In genomic region chr12:1920971-1921370, GRCh38 we compare ENCODE assay signal across 14 cellular contexts. TPM values are rescaled to one million over a fixed set of nuclear protein-coding genes. Genes with fewer than 3 reads are reported as not detected.
DNase-seq lines count a peak whose midpoint lies in the region; ATAC-seq and TF ChIP-seq lines count a peak whose summit lies in the region.
"Had no signal": no experiment of that assay in that cellular context is flagged by ENCODE, and none has a peak within 500 bp of the region (broad histone marks: within the 10 kb centered on the region; RNA-seq: fewer than 3 reads in every experiment).

No MANE protein-coding gene starts in this region.

- no peak overlapping the region for H3K27ac Mint-ChIP-seq in activated naive CD4-positive, alpha-beta T cell treated with anti-CD3 and anti-CD28 coated beads, Interleukin-2, amount 10 ng/mL, durations not matched to agents 7 days and 5 days
- H3K27ac Mint-ChIP-seq: activated naive CD4-positive, alpha-beta T cell treated with anti-CD3 and anti-CD28 coated beads for 36 hours had no signal

- peaks cover 35% of the 10 kb centered on the region for H3K4me1 Mint-ChIP-seq in activated naive CD4-positive, alpha-beta T cell treated with anti-CD3 and anti-CD28 coated beads, Interleukin-2, amount 10 ng/mL, durations not matched to agents 7 days and 5 days

- H3K9me3 ChIP-seq in testis: no peaks in the 10 kb centered on the region
- H3K9me3 ChIP-seq in body of pancreas: no peaks in the 10 kb centered on the region
- H3K9me3 ChIP-seq: thoracic aorta had no signal

- CTCF ChIA-PET in activated naive CD4-positive, alpha-beta T cell treated with anti-CD3 and anti-CD28 coated beads, Interleukin-2, amount 10 ng/mL, durations not matched to agents 7 days and 5 days (lab: Charles Lee): interaction anchor here (1.6 kb wide), 1 partner anchor 19 kb away, joined by 3 read pairs; no protein-coding TSS in a partner anchor

- no peaks in the 10 kb centered on the region for H3K9me3 Mint-ChIP-seq in activated naive CD4-positive, alpha-beta T cell treated with anti-CD3 and anti-CD28 coated beads, Interleukin-2, amount 10 ng/mL, durations not matched to agents 7 days and 5 days
- H3K9me3 Mint-ChIP-seq: activated naive CD4-positive, alpha-beta T cell treated with anti-CD3 and anti-CD28 coated beads for 36 hours had no signal

- peak; percentile 18 for DNase-seq in activated naive CD4-positive, alpha-beta T cell treated with anti-CD3 and anti-CD28 coated beads, Interleukin-2, amount 10 ng/mL, durations not matched to agents 7 days and 5 days
- DNase-seq in activated naive CD4-positive, alpha-beta T cell treated with anti-CD3 and anti-CD28 coated beads, Interleukin-2, amount 50 U/mL, for 16 hours: no peak
- peak; percentile 74 for DNase-seq in NOMO-1 treated with dmso at 0.1 percent for 144 hours (lab: John Stamatoyannopoulos, UW; ENCODE audit: unreplicated experiment)
- DNase-seq in iPS-NIHi7 (ENCODE audit: extremely low spot score): peak; percentile 10
- DNase-seq in testis: peak; percentile 29
- no peak for DNase-seq in LoVo (ENCODE audit: low spot score)
- no peak for DNase-seq in SHP77 treated with DMSO at 0.1 percent for 48 hours (lab: John Stamatoyannopoulos, UW)
- DNase-seq in body of pancreas: no peak
- DNase-seq: activated naive CD4-positive, alpha-beta T cell treated with anti-CD3 and anti-CD28 coated beads for 36 hours; GOT3; left colon; PC-9 had no signal

- H3K4me3 Mint-ChIP-seq in activated naive CD4-positive, alpha-beta T cell treated with anti-CD3 and anti-CD28 coated beads, Interleukin-2, amount 10 ng/mL, durations not matched to agents 7 days and 5 days: no peak overlapping the region
- H3K4me3 Mint-ChIP-seq: activated naive CD4-positive, alpha-beta T cell treated with anti-CD3 and anti-CD28 coated beads for 36 hours had no signal

- H3K4me3 ChIP-seq in testis (peak overlapping the region in 1 of 2 donors; percentile 15), body of pancreas (no peak overlapping the region)
- H3K4me3 ChIP-seq: coronary artery, PC-9, thoracic aorta had no signal

- no peak for ATAC-seq in body of pancreas
- ATAC-seq: left colon had no signal

- WGBS in testis, 2 donors: 68 to 82% methylated on average over 17 of the region's 17 CpGs
- WGBS in body of pancreas, 2 donors: 61 to 85% methylated on average over 17 of the region's 17 CpGs

- intact Hi-C loops in testis (cut with DNase I; ENCODE audit: low total_unique reads): no loop called here
- intact Hi-C loops in body of pancreas (cut with DNase I): no loop called here

- H3K27me3 ChIP-seq in testis (no peaks in the 10 kb centered on the region), body of pancreas (no peaks in the 10 kb centered on the region)

- H3K4me1 ChIP-seq in testis (peaks cover 26% of the 10 kb centered on the region), body of pancreas (no peaks in the 10 kb centered on the region)

- H3K36me3 ChIP-seq in testis (ENCODE audit: low read depth, missing control alignments) (no peaks in the 10 kb centered on the region), body of pancreas (replicated peaks in 1 of 2; ENCODE audit: insufficient read depth in 1 of 2, low read depth in 2 of 2) (no peaks in the 10 kb centered on the region)
- H3K36me3 ChIP-seq: thoracic aorta had no signal

- H3K36me3 Mint-ChIP-seq in activated naive CD4-positive, alpha-beta T cell treated with anti-CD3 and anti-CD28 coated beads, Interleukin-2, amount 10 ng/mL, durations not matched to agents 7 days and 5 days: peaks cover 4% of the 10 kb centered on the region

- H3K27me3 Mint-ChIP-seq in activated naive CD4-positive, alpha-beta T cell treated with anti-CD3 and anti-CD28 coated beads, Interleukin-2, amount 10 ng/mL, durations not matched to agents 7 days and 5 days: peaks cover 60% of the 10 kb centered on the region

- TF ChIP-seq CTCF in testis (IDR thresholded peaks at IDR 0.05): no peak
- peak in 1 of 7 experiments; percentile 9 for TF ChIP-seq CTCF in body of pancreas (IDR thresholded peaks at IDR 0.05)

- H3K27ac ChIP-seq in testis: no peak overlapping the region
- peak overlapping the region in 1 of 4 donors; percentile 11 for H3K27ac ChIP-seq in body of pancreas
- H3K27ac ChIP-seq: coronary artery, PC-9, thoracic aorta had no signal

- no peak for TF ChIP-seq POLR2A in testis (IDR thresholded peaks at IDR 0.05)
- no peak for TF ChIP-seq POLR2A in body of pancreas (IDR thresholded peaks at IDR 0.05)

RNA-seq across cellular contexts. Expression of gene CACNA2D4, which starts 2.5 kb away (rescaled TPM):
- total RNA-seq in testis: 10 to 100 TPM; 15.8 to 18.3 TPM
- polyA plus RNA-seq in testis (ENCODE audit: insufficient read depth, low read depth, low replicate concordance): 10.8 TPM
- 1 to 10 TPM in 1 of 2 donors, not detected in 1; 3.6 TPM for total RNA-seq in body of pancreas
- total RNA-seq: PC-9 had no signal

Comparison
In these comparisons a context has a peak if more than half of its experiments do, and no peak if none do; other contexts are left out.
1. DNase-seq: peak in activated naive CD4-positive, alpha-beta T cell treated with anti-CD3 and anti-CD28 coated beads, Interleukin-2, amount 10 ng/mL, durations not matched to agents 7 days and 5 days (single experiment), NOMO-1 treated with dmso at 0.1 percent for 144 hours (single experiment), iPS-NIHi7 (single experiment) and testis (single experiment); none in activated naive CD4-positive, alpha-beta T cell treated with anti-CD3 and anti-CD28 coated beads, Interleukin-2, amount 50 U/mL, for 16 hours (single experiment), LoVo (single experiment), SHP77 treated with DMSO at 0.1 percent for 48 hours (single experiment) and body of pancreas (0 of 4).